Comparison of ENCODE assay signal across 8 cellular contexts in the genomic region with DNA sequence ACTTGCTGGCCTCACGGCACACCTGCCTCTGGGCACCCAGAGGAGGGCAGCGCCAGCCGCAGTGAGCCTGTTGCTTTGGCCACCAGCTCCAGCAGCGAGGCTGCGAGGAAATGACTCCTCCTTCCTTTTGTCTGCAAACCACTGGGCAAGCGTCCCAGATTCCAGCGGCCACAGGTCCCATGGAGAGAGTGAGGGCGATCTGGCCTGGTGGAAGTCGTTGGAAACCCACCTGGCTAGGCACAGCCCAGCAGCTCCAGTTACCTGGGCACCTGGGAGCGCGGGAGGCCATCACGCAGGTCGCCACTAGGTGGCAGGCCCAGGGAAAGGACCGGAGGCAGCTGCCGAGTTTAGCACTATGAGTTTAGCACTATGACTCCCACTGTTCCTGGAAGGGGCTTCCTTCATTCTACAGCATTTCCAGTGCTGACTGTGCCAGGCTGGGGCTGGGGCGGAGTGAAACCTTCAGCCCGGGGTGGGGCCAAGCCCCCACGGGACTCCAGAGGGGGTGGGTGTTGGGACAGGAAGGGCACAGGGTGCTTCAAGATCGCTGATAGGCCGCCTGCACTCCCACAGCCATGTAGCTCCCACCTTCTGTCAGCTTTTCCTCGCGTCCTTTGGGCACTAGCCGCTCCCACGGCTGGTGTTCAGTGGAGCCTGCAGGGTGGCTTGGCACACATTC. TPM values are rescaled to one million over a fixed set of nuclear protein-coding genes. Genes with fewer than 3 reads are reported as not detected.
DNase-seq lines count a peak whose midpoint lies in the region; ATAC-seq and TF ChIP-seq lines count a peak whose summit lies in the region.

No MANE protein-coding gene starts in this region.

- no peak for TF ChIP-seq POLR2A in gastroesophageal sphincter (IDR thresholded peaks at IDR 0.05)

- H3K27me3 Mint-ChIP-seq in activated T-cell treated with anti-CD3 and anti-CD28 coated beads, Interleukin-2, amount 50 U/mL, for 72 hours (ENCODE audit: low read depth) = peaks cover 31% of the 10 kb centered on the region

- TF ChIP-seq EP300 in gastroesophageal sphincter (IDR thresholded peaks at IDR 0.05) = no peak

- H3K27me3 ChIP-seq in HL-60 (ENCODE audit: insufficient read depth, poor library complexity, severe bottlenecking) (peaks cover 73% of the 10 kb centered on the region), Panc1 (ENCODE audit: control insufficient read depth, insufficient read depth, low read length) (no peaks in the 10 kb centered on the region), gastroesophageal sphincter (peaks cover 100% of the 10 kb centered on the region)

- no peaks in the 10 kb centered on the region for H3K36me3 Mint-ChIP-seq in activated T-cell treated with anti-CD3 and anti-CD28 coated beads, Interleukin-2, amount 50 U/mL, for 72 hours (ENCODE audit: insufficient read depth in 2 of 2)

- ATAC-seq in Panc1 = peak; percentile 55
- peak; percentile 67 to 76 for ATAC-seq in activated T-cell treated with anti-CD3 and anti-CD28 coated beads, Interleukin-2, amount 50 U/mL, for 72 hours (replicated peaks in 1 of 2)
- ATAC-seq in gastroesophageal sphincter = peak; percentile 20
- ATAC-seq in HG03159 (IDR thresholded peaks at IDR 0.05; ENCODE audit: unreplicated experiment) = no peak
- no peak for ATAC-seq in GM21723 (IDR thresholded peaks at IDR 0.05; ENCODE audit: unreplicated experiment)

- H3K36me3 ChIP-seq in Panc1 (ENCODE audit: control insufficient read depth, insufficient read depth, low read length) (no peaks in the 10 kb centered on the region; the same call in 1 of the 2 replicates), gastroesophageal sphincter (no peaks in the 10 kb centered on the region)

- no TSS peak for BruUV-seq in Panc1 (replicated peaks; lab: Mats Ljungman, UMichigan)

- intact Hi-C loops in Panc1 (cut with micrococcal nuclease; ENCODE audit: unreplicated experiment) = no loop called here

- H3K4me3 ChIP-seq in HL-60 (replicated peaks; ENCODE audit: insufficient read depth, low read length) (no peak overlapping the region), Panc1 (ENCODE audit: low read depth in 2 of 2, low read length in 2 of 2) (peak overlapping the region; percentile 45 to 68), gastroesophageal sphincter (no peak overlapping the region)

- in situ Hi-C loops in Panc1 (cut with HindIII; ENCODE audit: low pct_unique_long_range_greater_than_20kb, low sequenced_read_pairs) = no loop called here

- H3K4me3 Mint-ChIP-seq in activated T-cell treated with anti-CD3 and anti-CD28 coated beads, Interleukin-2, amount 50 U/mL, for 72 hours = peak overlapping the region; percentile 79

- H3K9me3 Mint-ChIP-seq in activated T-cell treated with anti-CD3 and anti-CD28 coated beads, Interleukin-2, amount 50 U/mL, for 72 hours = no peaks in the 10 kb centered on the region

- DNase-seq in COLO668 (lab: John Stamatoyannopoulos, UW; ENCODE audit: unreplicated experiment) (peak; percentile 97), HL-60 (ENCODE audit: low read depth in 1 of 2, low spot score in 1 of 2) (peak in 1 of 2 experiments; percentile 36), Panc1 (ENCODE audit: low read depth, low spot score) (no peak)
- peak; percentile 78 to 80 for DNase-seq in activated T-cell treated with anti-CD3 and anti-CD28 coated beads, Interleukin-2, amount 50 U/mL, for 72 hours
- DNase-seq in stimulated activated CD4-positive, alpha-beta T cell treated with anti-CD3 and anti-CD28 coated beads, Interleukin-12 subunit alpha, Interleukin-12 subunit beta, amount 100 ng/mL, for 24 hours (ENCODE audit: low read depth in 2 of 2) = peak; percentile 47 to 66

- H3K9me3 ChIP-seq in Panc1 (ENCODE audit: control insufficient read depth, insufficient read depth, low read depth, low read length) = no peaks in the 10 kb centered on the region
- H3K9me3 ChIP-seq in gastroesophageal sphincter = no peaks in the 10 kb centered on the region

- H3K4me1 Mint-ChIP-seq in activated T-cell treated with anti-CD3 and anti-CD28 coated beads, Interleukin-2, amount 50 U/mL, for 72 hours (ENCODE audit: low read depth) = peaks cover 8% of the 10 kb centered on the region

- no peak overlapping the region for H3K27ac Mint-ChIP-seq in activated T-cell treated with anti-CD3 and anti-CD28 coated beads, Interleukin-2, amount 50 U/mL, for 72 hours

- POLR2A ChIA-PET in Panc1 (lab: Charles Lee) = no interaction called here

- H3K27ac ChIP-seq in HL-60 (replicated peaks) (no peak overlapping the region), Panc1 (ENCODE audit: low read length) (no peak overlapping the region), gastroesophageal sphincter (no peak overlapping the region)

- TF ChIP-seq CTCF in HL-60 (IDR thresholded peaks at IDR 0.05; ENCODE audit: insufficient read depth, low read length) (peak; percentile 55), Panc1 (IDR thresholded peaks at IDR 0.05) (peak; percentile 95), gastroesophageal sphincter (IDR thresholded peaks at IDR 0.05) (peak in 2 of 4 experiments; percentile 24 to 51)

- H3K4me1 ChIP-seq in Panc1 (ENCODE audit: control insufficient read depth, insufficient read depth, low read length) (peaks cover 22% of the 10 kb centered on the region), gastroesophageal sphincter (peaks cover 0 to 51% (median 23%) of the 10 kb centered on the region in 3 donors)

- CTCF ChIA-PET in Panc1 (lab: Charles Lee) = interaction anchor here (1.2 to 2.4 kb wide), 4 partner anchors 9 to 17 kb away, joined by 4 to 31 read pairs (median 6); no protein-coding TSS in a partner anchor

- WGBS in gastroesophageal sphincter (ENCODE audit: low coverage in 1 of 2), 2 donors = 0 to 10% methylated on average over 2 of the region's 24 CpGs

RNA-seq across cellular contexts. Expression of gene ESPN, which starts 1.1 kb away (rescaled TPM):
- total RNA-seq in Panc1 (2021; ENCODE audit: unreplicated experiment) (8.5 TPM), gastroesophageal sphincter (under 1 TPM in 3 of 4 donors, not detected in 1; 0.47 to 0.92 (median 0.81) TPM)
- 13.6 TPM for polyA plus RNA-seq in Panc1 (2012; ENCODE audit: insufficient read length)
- 1 to 10 TPM; 1.3 to 2.0 TPM for total RNA-seq in activated T-cell treated with anti-CD3 and anti-CD28 coated beads, Interleukin-2, amount 50 U/mL, for 72 hours

RNA-seq across cellular contexts. Expression of gene HES2, which starts 3.7 kb away (rescaled TPM):
- 11.1 TPM for total RNA-seq in Panc1 (2021; ENCODE audit: unreplicated experiment)
- polyA plus RNA-seq in Panc1 (2012; ENCODE audit: insufficient read length) = 18.8 TPM
- 1 to 10 TPM in 1 of 2 donors, under 1 TPM in 1; 0.44 to 1.2 TPM for total RNA-seq in activated T-cell treated with anti-CD3 and anti-CD28 coated beads, Interleukin-2, amount 50 U/mL, for 72 hours
- total RNA-seq in gastroesophageal sphincter = 1 to 10 TPM in 1 of 4 donors, not detected in 3; 7.3 TPM

RNA-seq across cellular contexts. Expression of gene ACOT7, which starts 29.9 kb away (rescaled TPM):
- total RNA-seq in Panc1 (2021; ENCODE audit: unreplicated experiment) (120 TPM), gastroesophageal sphincter (10 to 100 TPM; 22.3 to 32.5 (median 25.0) TPM)
- polyA plus RNA-seq in Panc1 (2012; ENCODE audit: insufficient read length) = 194 TPM
- total RNA-seq in activated T-cell treated with anti-CD3 and anti-CD28 coated beads, Interleukin-2, amount 50 U/mL, for 72 hours = 10 to 100 TPM; 32.1 to 37.6 TPM

RNA-seq across cellular contexts. Expression of gene TNFRSF25, which starts 42.5 kb away (rescaled TPM):
- total RNA-seq in Panc1 (2021; ENCODE audit: unreplicated experiment) (7.0 TPM), gastroesophageal sphincter (10 to 100 TPM in 2 of 4 donors, 1 to 10 TPM in 2; 4.2 to 11.2 (median 8.8) TPM)
- polyA plus RNA-seq in Panc1 (2012; ENCODE audit: insufficient read length) = 14.2 TPM
- 100 to 1,000 TPM in 1 of 2 donors, 10 to 100 TPM in 1; 89.2 to 101 TPM for total RNA-seq in activated T-cell treated with anti-CD3 and anti-CD28 coated beads, Interleukin-2, amount 50 U/mL, for 72 hours

Comparison
In these comparisons a context has a peak if more than half of its experiments do, and no peak if none do; other contexts are left out.
1. H3K4me3 ChIP-seq: peak in Panc1 (2 of 2); none in HL-60 (single experiment) and gastroesophageal sphincter (0 of 2).
2. ATAC-seq: peak in Panc1 (single experiment), activated T-cell treated with anti-CD3 and anti-CD28 coated beads, Interleukin-2, amount 50 U/mL, for 72 hours (2 of 2) and gastroesophageal sphincter (single experiment); none in HG03159 (single experiment) and GM21723 (single experiment).